8 cellular contexts compared by ENCODE assay signal in the genomic region with DNA sequence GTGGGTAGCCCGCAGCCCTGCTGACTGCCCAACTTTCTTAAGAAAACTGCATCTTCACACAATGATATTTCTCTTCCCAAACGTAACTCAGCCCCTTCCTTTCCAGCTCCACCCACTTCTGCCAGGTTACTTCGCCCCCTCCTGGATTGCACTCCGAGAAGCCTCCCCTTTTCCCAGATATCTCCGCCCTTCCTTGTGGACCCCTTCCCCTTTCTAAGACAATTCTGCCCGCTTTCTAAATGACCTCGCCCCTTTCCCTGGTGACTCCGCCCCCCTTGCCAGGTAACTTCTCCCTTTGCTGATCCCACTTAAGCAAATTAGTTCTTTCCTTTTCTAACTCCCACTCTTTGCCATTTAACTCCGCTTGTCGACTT. TPM values are rescaled to one million over a fixed set of nuclear protein-coding genes. Genes with fewer than 3 reads are reported as not detected.
DNase-seq lines count a peak whose midpoint lies in the region; TF ChIP-seq lines count a peak whose summit lies in the region.

No MANE protein-coding gene starts in this region.

- H3K9ac ChIP-seq in Karpas-422 (ENCODE audit: low read length) (peak overlapping the region; percentile 67), duodenal mucosa (ENCODE audit: low read depth in 1 of 2, low read length in 2 of 2) (peak overlapping the region; percentile 45 to 58)

- no peaks in the 10 kb centered on the region for H3K36me3 Mint-ChIP-seq in neural crest cell (ENCODE audit: low read depth)

- no peaks in the 10 kb centered on the region for H3K79me2 ChIP-seq in Karpas-422 (ENCODE audit: low read length)

- no peak for TF ChIP-seq CTCF in neural crest cell (conservative IDR thresholded peaks at IDR 0.05)

- H3K36me3 ChIP-seq in Karpas-422 (ENCODE audit: insufficient read depth, low read length): no peaks in the 10 kb centered on the region
- no peaks in the 10 kb centered on the region for H3K36me3 ChIP-seq in duodenal mucosa (ENCODE audit: control insufficient read depth in 1 of 2, insufficient read depth in 2 of 2, low read length in 2 of 2)

- no peaks in the 10 kb centered on the region for H3K9me3 Mint-ChIP-seq in neural crest cell

- H3K9me2 ChIP-seq in Karpas-422 (replicated peaks; ENCODE audit: insufficient read depth, low read length): no peaks in the 10 kb centered on the region

- DNase-seq in DMS 273 treated with DMSO at 0.1 percent for 48 hours (lab: John Stamatoyannopoulos, UW) (peak; percentile 61), DMS 273 (lab: John Stamatoyannopoulos, UW; ENCODE audit: unreplicated experiment) (no peak), Karpas-422 (no peak), neural crest cell (ENCODE audit: low read depth, low spot score) (no peak), inferior parietal cortex (ENCODE audit: extremely low spot score) (no peak), NCI-H128 (lab: John Stamatoyannopoulos, UW; ENCODE audit: unreplicated experiment) (no peak)
- DNase-seq in activated CD4-positive, alpha-beta T cell treated with anti-CD3 and anti-CD28 coated beads, Interleukin-2, amount 50 U/mL, for 1 hour: no peak

- H3K4me1 Mint-ChIP-seq in neural crest cell: peaks cover 20% of the 10 kb centered on the region

- no peaks in the 10 kb centered on the region for H4K20me1 ChIP-seq in Karpas-422 (ENCODE audit: insufficient read depth, low read depth, low read length)

- H3K4me3 ChIP-seq in Karpas-422 (ENCODE audit: low read length) (peak overlapping the region; percentile 66), duodenal mucosa (ENCODE audit: low read depth in 1 of 2, low read length in 2 of 2) (peak overlapping the region; percentile 72 to 82)

- H3K27me3 ChIP-seq in Karpas-422 (ENCODE audit: low read length) (no peaks in the 10 kb centered on the region), duodenal mucosa (ENCODE audit: control insufficient read depth in 1 of 2, insufficient read depth in 2 of 2, low read length in 2 of 2) (no peaks in the 10 kb centered on the region)

- no peaks in the 10 kb centered on the region for H3K9me3 ChIP-seq in Karpas-422 (ENCODE audit: low read length)
- H3K9me3 ChIP-seq in duodenal mucosa (ENCODE audit: control insufficient read depth in 1 of 2, low read length in 2 of 2): no peaks in the 10 kb centered on the region

- peak overlapping the region; percentile 89 for H3K4me3 Mint-ChIP-seq in neural crest cell

- H3K27ac ChIP-seq in Karpas-422 (ENCODE audit: low read length) (no peak overlapping the region), duodenal mucosa (ENCODE audit: low read depth, low read length) (peak overlapping the region; percentile 51)

- peaks cover 33% of the 10 kb centered on the region for H3K4me1 ChIP-seq in Karpas-422 (ENCODE audit: low read length)
- H3K4me1 ChIP-seq in duodenal mucosa (ENCODE audit: control insufficient read depth in 1 of 2, insufficient read depth in 2 of 2, low read length in 2 of 2): peaks cover 0 to 9% of the 10 kb centered on the region in 2 donors

- H3K27ac Mint-ChIP-seq in neural crest cell (ENCODE audit: unreplicated experiment): peak overlapping the region; percentile 15

- peaks cover 15% of the 10 kb centered on the region for H3K27me3 Mint-ChIP-seq in neural crest cell (ENCODE audit: low read depth)

- H3K4me2 ChIP-seq in Karpas-422 (ENCODE audit: low read depth, low read length, poor library complexity, severe bottlenecking): peak overlapping the region; percentile 65

- H2AFZ ChIP-seq in Karpas-422 (ENCODE audit: low read length): peak overlapping the region; percentile 50; the same call in 1 of the 2 replicates

RNA-seq across cellular contexts. Expression of a gene that starts 2.6 kb away (rescaled TPM):
- 5.7 and 6.6 TPM in 2 replicates for total RNA-seq in Karpas-422 (2014; rRNA removed; shearing (Covaris generic); ENCODE audit: low replicate concordance)
- 3.1 and 3.5 TPM in 2 replicates for total RNA-seq in neural crest cell

RNA-seq across cellular contexts. Expression of a gene that starts 26.9 kb away (rescaled TPM):
- 112 and 231 TPM in 2 replicates for total RNA-seq in Karpas-422 (2014; rRNA removed; shearing (Covaris generic); ENCODE audit: low replicate concordance)
- total RNA-seq in neural crest cell: 41.1 and 42.4 TPM in 2 replicates

RNA-seq across cellular contexts. Expression of a gene that starts 27.9 kb away (rescaled TPM):
- total RNA-seq in Karpas-422 (2014; rRNA removed; shearing (Covaris generic); ENCODE audit: low replicate concordance): not detected in 2 replicates
- 17.4 and 18.1 TPM in 2 replicates for total RNA-seq in neural crest cell

RNA-seq across cellular contexts. Expression of a gene that starts 29.5 kb away (rescaled TPM):
- 2.3 TPM in 1 of 2 replicates, not detected in the other for total RNA-seq in Karpas-422 (2014; rRNA removed; shearing (Covaris generic); ENCODE audit: low replicate concordance)
- total RNA-seq in neural crest cell: 0.84 and 1.1 TPM in 2 replicates

RNA-seq across cellular contexts. Expression of a gene that starts 33.2 kb away (rescaled TPM):
- total RNA-seq in Karpas-422 (2014; rRNA removed; shearing (Covaris generic); ENCODE audit: low replicate concordance): not detected in 2 replicates
- total RNA-seq in neural crest cell: not detected in 2 replicates

Comparison
In these comparisons a context has a peak if more than half of its experiments do, and no peak if none do; other contexts are left out.
1. RNA of a gene that starts 27.9 kb away (total RNA-seq): 17.4 to 18.1 TPM in neural crest cell; not detected in Karpas-422; every median in the first group is over 10 times any median in the second.